In genomic region chr20:17473662-17474061, GRCh38 we compare ENCODE assay signal across 21 cellular contexts. TPM values are rescaled to one million over a fixed set of nuclear protein-coding genes. Genes with fewer than 3 reads are reported as not detected.
"Had no signal": no experiment of that assay in that cellular context is flagged by ENCODE, and none has a peak within 500 bp of the region (broad histone marks: within the 10 kb centered on the region; RNA-seq: fewer than 3 reads in every experiment).

No MANE protein-coding gene starts in this region.

- H3K9me3 ChIP-seq: esophagus squamous epithelium, left lung, ovary, psoas muscle, right lobe of liver, thoracic aorta, tibial nerve, upper lobe of left lung, uterus had no signal

- H3K27me3 ChIP-seq: esophagus squamous epithelium, left lung, ovary, right lobe of liver, tibial nerve, upper lobe of left lung, uterus had no signal

- H3K27ac ChIP-seq: esophagus squamous epithelium, left lung, ovary, psoas muscle, right lobe of liver, thoracic aorta, tibial nerve, upper lobe of left lung, uterus had no signal

- ATAC-seq: left lung; naive thymus-derived CD4-positive, alpha-beta T cell; psoas muscle; right lobe of liver; stimulated activated naive B cell treated with anti-CD40 and anti-IgM and Interleukin-4, amounts not matched to agents 10 μg/mL and 1 μg/mL and 100 μg/mL, for 72 hours had no signal

- H3K4me3 ChIP-seq: esophagus squamous epithelium, left lung, ovary, psoas muscle, right lobe of liver, thoracic aorta, tibial nerve, upper lobe of left lung, uterus had no signal

- H3K4me1 ChIP-seq: esophagus squamous epithelium, left lung, psoas muscle, right lobe of liver, tibial nerve, upper lobe of left lung, uterus had no signal

- H3K36me3 ChIP-seq: esophagus squamous epithelium, left lung, ovary, right lobe of liver, thoracic aorta, tibial nerve, upper lobe of left lung, uterus had no signal

- DNase-seq: effector memory CD4-positive, alpha-beta T cell; esophagus squamous epithelium; kidney; left lung; mesenchymal stem cell; naive thymus-derived CD4-positive, alpha-beta T cell; nephron progenitor cell; nucleus accumbens; ovary; posterior cingulate gyrus; psoas muscle; retina; right lobe of liver; small intestine; stimulated activated CD4-positive, alpha-beta T cell treated with anti-CD3 and anti-CD28 coated beads, Interleukin-15, amount 100 ng/mL, for 24 hours; stimulated activated CD4-positive, alpha-beta T cell treated with anti-CD3 and anti-CD28 coated beads, Interleukin-2, amount 100 ng/mL, for 48 hours; stimulated activated naive B cell treated with anti-CD40 and anti-IgM and Interleukin-4, amounts not matched to agents 10 μg/mL and 1 μg/mL and 100 μg/mL, for 72 hours; upper lobe of left lung; uterus had no signal

RNA-seq across cellular contexts. Expression of gene BFSP1, which starts 57.5 kb away (rescaled TPM):
- polyA plus RNA-seq: naive thymus-derived CD4-positive, alpha-beta T cell had no signal
